ENCODE assay signal across 12 cellular contexts in the genomic region with DNA sequence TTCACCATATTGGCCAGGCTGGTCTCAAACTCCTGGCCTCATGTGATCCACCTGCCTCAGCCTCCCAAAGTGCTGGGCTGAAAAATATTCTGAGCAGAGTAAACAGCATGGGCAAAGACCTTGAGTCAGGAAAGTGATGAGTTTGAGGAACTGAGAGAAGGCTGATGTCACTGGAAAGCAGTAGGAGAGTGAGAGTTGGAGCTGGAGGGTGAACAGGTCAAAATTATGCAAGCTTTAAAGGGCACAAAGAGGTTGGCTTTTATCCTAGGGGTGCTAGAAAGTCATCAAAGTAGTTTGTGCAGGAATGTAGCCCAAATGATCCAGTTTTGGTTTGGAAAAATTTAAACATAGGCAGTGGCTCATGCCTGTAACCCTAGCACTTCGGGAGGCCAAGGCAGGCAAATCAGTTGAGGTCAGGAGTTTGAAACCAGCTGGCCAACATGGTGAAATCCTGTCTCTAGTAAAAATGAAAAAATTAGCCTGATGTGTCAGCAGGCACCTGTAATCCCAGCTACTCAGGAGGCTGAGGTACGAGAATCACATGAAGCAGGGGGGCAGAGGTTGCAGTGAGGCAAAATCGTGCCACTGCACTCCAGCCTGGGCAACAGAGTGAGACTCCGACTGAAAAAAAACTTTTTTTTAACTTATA. TPM values are rescaled to one million over a fixed set of nuclear protein-coding genes. Genes with fewer than 3 reads are reported as not detected.
DNase-seq lines count a peak whose midpoint lies in the region; ATAC-seq, FAIRE-seq and TF ChIP-seq lines count a peak whose summit lies in the region.
"Had no signal": no experiment of that assay in that cellular context is flagged by ENCODE, and none has a peak within 500 bp of the region (broad histone marks: within the 10 kb centered on the region; RNA-seq: fewer than 3 reads in every experiment).

No MANE protein-coding gene starts in this region.

- H3K36me3 ChIP-seq in prostate gland: no peaks in the 10 kb centered on the region

- no peaks in the 10 kb centered on the region for H3K4me1 ChIP-seq in prostate gland (replicated peaks)

- H3K9me3 ChIP-seq in prostate gland: no peaks in the 10 kb centered on the region

- H3K27me3 ChIP-seq in prostate gland (replicated peaks; ENCODE audit: insufficient read depth): no peaks in the 10 kb centered on the region

- ATAC-seq in GM19043 (IDR thresholded peaks at IDR 0.05; ENCODE audit: low read depth, unreplicated experiment) (peak; percentile 77), HG02973 (IDR thresholded peaks at IDR 0.05; ENCODE audit: unreplicated experiment) (peak; percentile 66)

- WGBS in prostate gland: 85% methylated on average over 4 of the region's 4 CpGs

- no peak for TF ChIP-seq POLR2A in prostate gland (IDR thresholded peaks at IDR 0.05)

- no peak overlapping the region for H3K4me3 ChIP-seq in prostate gland

- intact Hi-C loops in prostate gland (cut with DNase I): no loop called here

- TF ChIP-seq CTCF in prostate gland (IDR thresholded peaks at IDR 0.05): no peak

- FAIRE-seq in HTR-8/SVneo (lab: Jason Lieb, UNC): no peak
- FAIRE-seq: endothelial cell of umbilical vein had no signal

- H3K27ac ChIP-seq in prostate gland: no peak overlapping the region

- peak; percentile 20 for DNase-seq in Ammon's horn (ENCODE audit: low spot score)
- peak; percentile 85 for DNase-seq in SKM-1 (lab: John Stamatoyannopoulos, UW; ENCODE audit: unreplicated experiment)
- DNase-seq in HUDEP-2 (lab: John Stamatoyannopoulos, UW; ENCODE audit: unreplicated experiment in 76 of 76): no peak
- no peak for DNase-seq in prostate gland (ENCODE audit: low spot score)
- no peak for DNase-seq in NCI-H1105 treated with DMSO at 0.1 percent for 48 hours (lab: John Stamatoyannopoulos, UW)
- no peak for DNase-seq in HTR-8/SVneo (ENCODE audit: insufficient read length, low spot score)
- DNase-seq: activated CD8-positive, alpha-beta memory T cell treated with anti-CD3 and anti-CD28 coated beads, Interleukin-2, amount 50 U/mL, for 48 hours; C1 segment of cervical spinal cord; NCI-H526 had no signal

RNA-seq across cellular contexts. Expression of a gene that starts 44.7 kb away (rescaled TPM):
- total RNA-seq in prostate gland: under 1 TPM in 1 of 2 donors, not detected in 1; 0.17 TPM
- total RNA-seq: endothelial cell of umbilical vein had no signal

RNA-seq across cellular contexts. Expression of a gene that starts 48.1 kb away (rescaled TPM):
- total RNA-seq in prostate gland: 100 to 1,000 TPM; 122 to 127 TPM

Comparison
In these comparisons a context has a peak if more than half of its experiments do, and no peak if none do; other contexts are left out.
1. DNase-seq: peak in Ammon's horn (single experiment) and SKM-1 (single experiment); none in HUDEP-2 (0 of 76), prostate gland (single experiment), NCI-H1105 treated with DMSO at 0.1 percent for 48 hours (single experiment) and HTR-8/SVneo (single experiment).